Comparison of ENCODE assay signal across 9 cellular contexts in genomic region chr2:113156278-113157107, GRCh38. TPM values are rescaled to one million over a fixed set of nuclear protein-coding genes. Genes with fewer than 3 reads are reported as not detected.
DNase-seq lines count a peak whose midpoint lies in the region; ATAC-seq and TF ChIP-seq lines count a peak whose summit lies in the region.
"Had no signal": no experiment of that assay in that cellular context is flagged by ENCODE, and none has a peak within 500 bp of the region (broad histone marks: within the 10 kb centered on the region; RNA-seq: fewer than 3 reads in every experiment).

No MANE protein-coding gene starts in this region.

- peak overlapping the region; percentile 79 for H2AFZ ChIP-seq in GM23248

- H4K20me1 ChIP-seq in GM23248 (ENCODE audit: insufficient read depth): no peaks in the 10 kb centered on the region

- no peaks in the 10 kb centered on the region for H3K79me2 ChIP-seq in GM23248 (ENCODE audit: insufficient read depth)

- WGBS in GM23248 (ENCODE audit: low coverage in 1 of 2, low lambda C conversion rate in 2 of 2, missing lambda C conversion rate in 2 of 2), 2 experiments: 51 to 53% methylated on average over 9 of the region's 9 CpGs

- ATAC-seq in left lung (no peak), GM21360 (IDR thresholded peaks at IDR 0.05; ENCODE audit: unreplicated experiment) (no peak), GM18909 (IDR thresholded peaks at IDR 0.05; ENCODE audit: poor library complexity, unreplicated experiment) (no peak), GM18870 (IDR thresholded peaks at IDR 0.05; ENCODE audit: unreplicated experiment) (no peak)

- in situ Hi-C loops in GM23248 (cut with MboI): no loop called here

- H3K27me3 ChIP-seq in GM23248 (replicated peaks; ENCODE audit: insufficient read depth) (no peaks in the 10 kb centered on the region), left lung (peaks cover 0 to 38% of the 10 kb centered on the region in 2 donors)
- H3K27me3 ChIP-seq: vagina had no signal

- H3K4me1 ChIP-seq in GM23248 (ENCODE audit: insufficient read depth) (peaks cover 9% of the 10 kb centered on the region), left lung (peaks cover 0 to 6% of the 10 kb centered on the region in 2 donors)
- H3K4me1 ChIP-seq: vagina had no signal

- no peaks in the 10 kb centered on the region for H3K9me2 ChIP-seq in GM23248 (ENCODE audit: insufficient read depth)

- peak overlapping the region; percentile 39 for H3K4me2 ChIP-seq in GM23248 (ENCODE audit: unreplicated experiment)

- H3K4me3 ChIP-seq in GM23248 (peak overlapping the region; percentile 52), left lung (peak overlapping the region; percentile 6 to 54)

- H3K9me3 ChIP-seq in GM23248 (ENCODE audit: low read depth) (no peaks in the 10 kb centered on the region), left lung (no peaks in the 10 kb centered on the region)
- H3K9me3 ChIP-seq: vagina had no signal

- H3K36me3 ChIP-seq in GM23248 (ENCODE audit: low read depth): no peaks in the 10 kb centered on the region
- no peaks in the 10 kb centered on the region for H3K36me3 ChIP-seq in left lung
- H3K36me3 ChIP-seq: vagina had no signal

- TF ChIP-seq CTCF in 22Rv1 (IDR thresholded peaks at IDR 0.05) (no peak), left lung (IDR thresholded peaks at IDR 0.05) (no peak)

- DNase-seq in GM23248 (no peak), left lung (no peak), DMS79 treated with DMSO at 0.1 percent for 48 hours (lab: John Stamatoyannopoulos, UW) (no peak)
- DNase-seq in activated CD8-positive, alpha-beta memory T cell treated with anti-CD3 and anti-CD28 coated beads, Interleukin-2, amount 50 U/mL, for 48 hours: peak; percentile 50

- intact Hi-C loops in left lung (cut with DNase I): no loop called here

- no peak overlapping the region for H3K9ac ChIP-seq in GM23248

- H3F3A ChIP-seq in GM23248 (ENCODE audit: insufficient read depth): 0 out of 2 replicates have a peak, but pooled peaks cover 11% of the 10 kb centered on the region

- peak overlapping the region; percentile 100 for H3K27ac ChIP-seq in 22Rv1
- H3K27ac ChIP-seq in GM23248: no peak overlapping the region
- peak overlapping the region in 1 of 2 donors; percentile 58 for H3K27ac ChIP-seq in left lung

RNA-seq across cellular contexts. Expression of gene PSD4, which starts 17.3 kb away (rescaled TPM):
- 2.8 and 6.1 TPM in 2 replicates for total RNA-seq in GM23248 (2014; rRNA removed; shearing (Covaris generic))
- 0.63 and 1.1 TPM in 2 replicates for polyA plus RNA-seq in GM23248 (2016; fragmentation: Nextera tagmentation; extraction: Ambion mirVana)
- 10 to 100 TPM; 29.8 to 50.2 TPM for total RNA-seq in left lung

RNA-seq across cellular contexts. Expression of gene IL1RN, which starts 29.1 kb away (rescaled TPM):
- 2.4 TPM in 1 of 2 replicates, not detected in the other for total RNA-seq in GM23248 (2014; rRNA removed; shearing (Covaris generic))
- 0.14 TPM in 1 of 2 replicates, not detected in the other for polyA plus RNA-seq in GM23248 (2016; fragmentation: Nextera tagmentation; extraction: Ambion mirVana)
- 10 to 100 TPM; 28.6 to 67.1 TPM for total RNA-seq in left lung
